ENCODE assay signal across 6 cellular contexts in the genomic region with DNA sequence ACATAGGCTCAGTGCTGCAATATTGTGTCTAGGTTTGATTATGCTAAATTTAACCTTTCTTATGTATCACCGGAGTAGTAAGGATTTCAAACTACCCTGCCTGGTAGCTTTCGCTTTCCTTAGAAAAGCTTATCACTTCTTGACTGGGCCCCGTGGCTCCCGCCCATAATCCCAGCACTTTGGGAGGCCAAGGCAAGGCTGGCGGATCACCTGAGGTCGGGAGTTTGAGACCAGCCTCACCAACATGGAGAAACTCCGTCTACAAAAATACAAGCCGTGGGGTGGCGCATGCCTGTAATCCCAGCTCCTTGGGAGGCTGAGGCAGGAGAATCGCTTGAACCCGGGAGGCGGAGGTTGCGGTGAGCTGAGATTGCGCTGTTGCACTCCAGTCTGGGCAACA. TPM values are rescaled to one million over a fixed set of nuclear protein-coding genes. Genes with fewer than 3 reads are reported as not detected.
A peak's percentile ranks its signal among the peaks of the same experiment; 100 is the strongest.
DNase-seq lines count a peak whose midpoint lies in the region; ATAC-seq, FAIRE-seq and TF ChIP-seq lines count a peak whose summit lies in the region.
"Not testable (repeated sequence)": the region's sequence is repeated elsewhere in the genome, so short reads cannot be mapped to it uniquely, and the experiment has no call there.

No MANE protein-coding gene starts in this region.

- not testable (repeated sequence) for H4K5ac ChIP-seq in H1 (ENCODE audit: insufficient read length, low read depth, low read length)

- POLR2A ChIA-PET in Caco-2 (lab: Charles Lee); Panc1 (lab: Charles Lee): not testable (repeated sequence)
- POLR2A ChIA-PET in H1 (lab: Charles Lee; ENCODE audit: partially characterized antibody): interaction anchor here (0.9 kb wide), 1 partner anchor 9 kb away, joined by 3 read pairs; no protein-coding TSS in a partner anchor

- H3K36me3 ChIP-seq in Caco-2 (ENCODE audit: control insufficient read depth, insufficient read depth, low read length); Panc1 (ENCODE audit: control insufficient read depth, insufficient read depth, low read length); H1 (ENCODE audit: control insufficient read depth in 2 of 4, insufficient read depth in 4 of 4, low read length in 3 of 4); iPS-18a (ENCODE audit: control insufficient read depth, low read depth, low read length): not testable (repeated sequence)

- not testable (repeated sequence) for H3K27me3 ChIP-seq in Caco-2 (replicated peaks; ENCODE audit: control insufficient read depth, insufficient read depth, low read length); Panc1 (ENCODE audit: control insufficient read depth, insufficient read depth, low read length); H1 (replicated peaks in 1 of 4; ENCODE audit: control insufficient read depth in 3 of 4, extremely low read depth in 1 of 4, insufficient read depth in 3 of 4, low read length in 3 of 4); iPS-18a (ENCODE audit: control insufficient read depth, insufficient read depth, low read length)

- H2AK5ac ChIP-seq in H1 (ENCODE audit: low read depth, low read length): not testable (repeated sequence)

- BruUV-seq in Caco-2 (replicated peaks; lab: Mats Ljungman, UMichigan); Panc1 (replicated peaks; lab: Mats Ljungman, UMichigan): not testable (repeated sequence)

- not testable (repeated sequence) for H4K91ac ChIP-seq in H1 (replicated peaks; ENCODE audit: insufficient read length, low read length)

- not testable (repeated sequence) for H3K79me2 ChIP-seq in H1 (ENCODE audit: control insufficient read depth in 1 of 2, insufficient read depth in 2 of 2, low read length in 2 of 2)

- ATAC-seq in Panc1: peak; percentile 33; the same call in 1 of the 2 replicates
- not testable (repeated sequence) for ATAC-seq in activated T-helper 17 cell treated with anti-CD3 and anti-CD28 coated beads, Interleukin-2, amount 50 U/mL, for 72 hours (replicated peaks)

- not testable (repeated sequence) for H3K4me2 ChIP-seq in H1 (ENCODE audit: insufficient read depth in 1 of 2, low read depth in 2 of 2, low read length in 2 of 2)

- peak overlapping the region; percentile 85 for H3K27ac Mint-ChIP-seq in Caco-2 (ENCODE audit: unreplicated experiment)
- peak overlapping the region; percentile 44 for H3K27ac Mint-ChIP-seq in activated T-helper 17 cell treated with anti-CD3 and anti-CD28 coated beads, Interleukin-2, amount 50 U/mL, for 72 hours
- H3K27ac Mint-ChIP-seq in nephron: peak overlapping the region; percentile 8 to 64 (median 24)

- not testable (repeated sequence) for H3K4me3 ChIP-seq in Caco-2 (ENCODE audit: low read depth, low read length); H1 (ENCODE audit: extremely low read depth in 1 of 4, insufficient read depth in 2 of 4, low read depth in 3 of 4, low read length in 4 of 4); iPS-18a (ENCODE audit: low read length)
- peak overlapping the region in 1 of 2 experiments; percentile 17; a peak in 2 of 4 replicates for H3K4me3 ChIP-seq in Panc1 (ENCODE audit: low read depth in 2 of 2, low read length in 2 of 2)

- CTCF ChIA-PET in Caco-2 (lab: Charles Lee): not testable (repeated sequence)
- CTCF ChIA-PET in Panc1 (lab: Charles Lee): interaction anchor here (0.6 to 0.7 kb wide), 3 partner anchors 51 to 215 kb away, joined by 3 to 8 read pairs (median 4); no protein-coding TSS in a partner anchor
- CTCF ChIA-PET in H1 (lab: Charles Lee; ENCODE audit: partially characterized antibody): interaction anchor here (0.6 to 2.5 kb wide), 27 partner anchors 10 to 832 kb away, joined by 3 to 8 read pairs (median 4); no protein-coding TSS in a partner anchor

- H3K4ac ChIP-seq in H1 (replicated peaks; ENCODE audit: insufficient read length, low read depth, low read length): not testable (repeated sequence)

- not testable (repeated sequence) for H3K27ac ChIP-seq in Panc1 (ENCODE audit: low read length); H1 (ENCODE audit: low read depth, low read length); iPS-18a (ENCODE audit: low read length)

- H3K23me2 ChIP-seq in H1 (ENCODE audit: low read depth, low read length): not testable (repeated sequence)

- H2BK12ac ChIP-seq in H1 (ENCODE audit: low read depth, low read length): 0 out of 2 replicates have a peak overlapping the region, but pooled peaks have one; percentile 44

- H3K9me3 Mint-ChIP-seq in Caco-2 (ENCODE audit: unreplicated experiment): peaks cover 18% of the 10 kb centered on the region
- H3K9me3 Mint-ChIP-seq in activated T-helper 17 cell treated with anti-CD3 and anti-CD28 coated beads, Interleukin-2, amount 50 U/mL, for 72 hours; nephron: not testable (repeated sequence)

- not testable (repeated sequence) for H3K56ac ChIP-seq in H1 (replicated peaks; ENCODE audit: insufficient read length, low read depth, low read length)

- H4K20me1 ChIP-seq in H1 (replicated peaks in 1 of 2; ENCODE audit: control insufficient read depth in 1 of 2, insufficient read depth in 2 of 2, low read length in 2 of 2): not testable (repeated sequence)

- H3K18ac ChIP-seq in H1 (ENCODE audit: extremely low read depth, low read length): not testable (repeated sequence)

- H3K14ac ChIP-seq in H1 (ENCODE audit: insufficient read length): not testable (repeated sequence)

- H3K36me3 Mint-ChIP-seq in Caco-2 (ENCODE audit: insufficient read depth, unreplicated experiment); activated T-helper 17 cell treated with anti-CD3 and anti-CD28 coated beads, Interleukin-2, amount 50 U/mL, for 72 hours (ENCODE audit: low read depth): not testable (repeated sequence)
- H3K36me3 Mint-ChIP-seq in nephron (ENCODE audit: low read depth): peaks cover 15% of the 10 kb centered on the region

- H3K79me1 ChIP-seq in H1 (ENCODE audit: low read depth, low read length): not testable (repeated sequence)

- not testable (repeated sequence) for H3K23ac ChIP-seq in H1 (ENCODE audit: insufficient read length)

- not testable (repeated sequence) for H4K8ac ChIP-seq in H1 (ENCODE audit: extremely low read depth, insufficient read depth, low read length)

- in situ Hi-C loops in Panc1 (cut with HindIII; ENCODE audit: low pct_unique_long_range_greater_than_20kb, low sequenced_read_pairs): not testable (repeated sequence)

- TF ChIP-seq POLR2A in H1 (IDR thresholded peaks at IDR 0.05; ENCODE audit: control extremely low read depth in 1 of 2, low read depth in 2 of 2, low read length in 2 of 2): not testable (repeated sequence)

- not testable (repeated sequence) for FAIRE-seq in H1 (lab: Jason Lieb, UNC)

- peaks cover 53% of the 10 kb centered on the region for H3K4me1 Mint-ChIP-seq in Caco-2 (ENCODE audit: low read depth, unreplicated experiment)
- peaks cover 28% of the 10 kb centered on the region for H3K4me1 Mint-ChIP-seq in activated T-helper 17 cell treated with anti-CD3 and anti-CD28 coated beads, Interleukin-2, amount 50 U/mL, for 72 hours
- peaks cover 39% of the 10 kb centered on the region for H3K4me1 Mint-ChIP-seq in nephron

- intact Hi-C loops in Caco-2 (cut with micrococcal nuclease; ENCODE audit: unreplicated experiment); Panc1 (cut with micrococcal nuclease; ENCODE audit: unreplicated experiment): not testable (repeated sequence)

- not testable (repeated sequence) for H2BK120ac ChIP-seq in H1 (replicated peaks; ENCODE audit: low read depth, low read length)

- H2BK20ac ChIP-seq in H1 (ENCODE audit: low read length): not testable (repeated sequence)

- 89% methylated on average over 14 of the region's 14 CpGs; no CpG with 5 or more reads in 1 of the 2 experiments for WGBS in H1 (ENCODE audit: extremely low coverage in 1 of 2, insufficient coverage in 1 of 2, insufficient read length in 1 of 2, insufficient replicate concordance in 2 of 2, low coverage in 1 of 2, low lambda C conversion rate in 2 of 2, missing lambda C conversion rate in 1 of 2), 2 experiments

- H3K4me1 ChIP-seq in Caco-2: peaks cover 40% of the 10 kb centered on the region
- peaks cover 34% of the 10 kb centered on the region for H3K4me1 ChIP-seq in Panc1 (ENCODE audit: control insufficient read depth, insufficient read depth, low read length)
- peaks cover 1 to 23% (median 17%) of the 10 kb centered on the region in 4 experiments; a peak in 6 of 7 replicates for H3K4me1 ChIP-seq in H1 (replicated peaks in 1 of 4; ENCODE audit: control insufficient read depth in 3 of 4, insufficient read depth in 4 of 4, low read length in 3 of 4)
- peaks cover 21% of the 10 kb centered on the region for H3K4me1 ChIP-seq in iPS-18a (ENCODE audit: control insufficient read depth, low read depth, low read length)

- H2BK15ac ChIP-seq in H1 (ENCODE audit: low read length): not testable (repeated sequence)

- H3K27me3 Mint-ChIP-seq in Caco-2 (ENCODE audit: insufficient read depth, unreplicated experiment); activated T-helper 17 cell treated with anti-CD3 and anti-CD28 coated beads, Interleukin-2, amount 50 U/mL, for 72 hours; nephron (ENCODE audit: low read depth): not testable (repeated sequence)

- not testable (repeated sequence) for TF ChIP-seq RAD21 in H1 (IDR thresholded peaks at IDR 0.05 in 1 of 2, conservative IDR thresholded peaks at IDR 0.05 in 1 of 2; ENCODE audit: low read depth in 2 of 2, low read length in 2 of 2)

- H3K9ac ChIP-seq in H1 (replicated peaks in 1 of 4; ENCODE audit: extremely low read depth in 1 of 4, low read depth in 3 of 4, low read length in 3 of 4): not testable (repeated sequence)
- peak overlapping the region; percentile 7 for H3K9ac ChIP-seq in iPS-18a (ENCODE audit: low read length)

- H2AFZ ChIP-seq in H1 (ENCODE audit: low read length): not testable (repeated sequence)

- peak overlapping the region; percentile 54 for H3K4me3 Mint-ChIP-seq in Caco-2 (ENCODE audit: unreplicated experiment)
- H3K4me3 Mint-ChIP-seq in activated T-helper 17 cell treated with anti-CD3 and anti-CD28 coated beads, Interleukin-2, amount 50 U/mL, for 72 hours; nephron: not testable (repeated sequence)

- H3K9me3 ChIP-seq in Caco-2; Panc1 (ENCODE audit: control insufficient read depth, insufficient read depth, low read depth, low read length); H1 (ENCODE audit: insufficient read depth in 2 of 2, low read depth in 1 of 2, low read length in 1 of 2); iPS-18a (ENCODE audit: control insufficient read depth, low read depth, low read length): not testable (repeated sequence)

- DNase-seq in Caco-2; Panc1 (ENCODE audit: low read depth, low spot score); H1 (ENCODE audit: low read depth in 1 of 2, low spot score in 2 of 2): not testable (repeated sequence)

- not testable (repeated sequence) for TF ChIP-seq EP300 in H1 (IDR thresholded peaks at IDR 0.05; ENCODE audit: borderline replicate concordance in 1 of 2, low read depth in 2 of 2, low read length in 2 of 2)

- TF ChIP-seq CTCF in Caco-2 (IDR thresholded peaks at IDR 0.05; ENCODE audit: insufficient read depth in 1 of 2, low read depth in 1 of 2, low read length in 1 of 2, severe bottlenecking in 1 of 2, unreplicated experiment in 1 of 2); Panc1 (IDR thresholded peaks at IDR 0.05); H1 (IDR thresholded peaks at IDR 0.05; ENCODE audit: control extremely low read depth in 1 of 3, insufficient read depth in 1 of 3, low read depth in 1 of 3, low read length in 3 of 3); nephron (IDR thresholded peaks at IDR 0.05; ENCODE audit: unreplicated experiment in 3 of 3): not testable (repeated sequence)

- H2BK5ac ChIP-seq in H1 (ENCODE audit: low read depth, low read length): not testable (repeated sequence)

RNA-seq across cellular contexts. Expression of a gene that starts 49.9 kb away (rescaled TPM):
- 31.4 and 34.9 TPM in 2 replicates for total RNA-seq in Caco-2 (2022)
- 48.7 TPM for total RNA-seq in Panc1 (2021; ENCODE audit: unreplicated experiment)
- 38.5 TPM for polyA plus RNA-seq in Panc1 (2012; ENCODE audit: insufficient read length)
- total RNA-seq in activated T-helper 17 cell treated with anti-CD3 and anti-CD28 coated beads, Interleukin-2, amount 50 U/mL, for 72 hours: 10 to 100 TPM; 18.9 to 20.3 TPM
- 20.5 and 20.6 TPM in 2 replicates for total RNA-seq in H1 (2021; fragmentation: NEBNext Ultra II Directional; extraction: Animal tissue kit (Norgen Biotek cat#: 25700))
- polyA plus RNA-seq in H1 (2011; rRNA removed): 19.0 and 23.2 TPM in 2 replicates
- 26.8 TPM for polyA plus RNA-seq in H1 (2011; cell fraction: cytosol; rRNA removed)
- polyA plus RNA-seq in H1 (2011; cell fraction: nucleus; rRNA removed): 17.9 TPM
- 18.9 to 24.5 TPM (median 21.3 TPM) in 4 replicates for polyA plus RNA-seq in H1 (2012, experiment 1 of 2)
- polyA plus RNA-seq in H1 (2012, experiment 2 of 2): 5.3 TPM
- polyA plus RNA-seq in H1 (2013, experiment 1 of 2): 18.6 TPM
- 19.7 TPM for polyA plus RNA-seq in H1 (2013, experiment 2 of 2)
- 18.0 and 22.1 TPM in 2 replicates for polyA minus RNA-seq in H1 (2011; rRNA and poly(A)+ RNA removed)
- 11.7 TPM for polyA minus RNA-seq in H1 (2011; cell fraction: cytosol; rRNA and poly(A)+ RNA removed)
- 21.4 TPM for polyA minus RNA-seq in H1 (2011; cell fraction: nucleus; rRNA and poly(A)+ RNA removed)

Comparison
In these comparisons a context has a peak if more than half of its experiments do, and no peak if none do; other contexts are left out.
1. H3K27ac Mint-ChIP-seq: peak in every context shown above with its lines; median percentile 85 in Caco-2; 44 in activated T-helper 17 cell treated with anti-CD3 and anti-CD28 coated beads, Interleukin-2, amount 50 U/mL, for 72 hours; 24 in nephron.